In the genomic region with DNA sequence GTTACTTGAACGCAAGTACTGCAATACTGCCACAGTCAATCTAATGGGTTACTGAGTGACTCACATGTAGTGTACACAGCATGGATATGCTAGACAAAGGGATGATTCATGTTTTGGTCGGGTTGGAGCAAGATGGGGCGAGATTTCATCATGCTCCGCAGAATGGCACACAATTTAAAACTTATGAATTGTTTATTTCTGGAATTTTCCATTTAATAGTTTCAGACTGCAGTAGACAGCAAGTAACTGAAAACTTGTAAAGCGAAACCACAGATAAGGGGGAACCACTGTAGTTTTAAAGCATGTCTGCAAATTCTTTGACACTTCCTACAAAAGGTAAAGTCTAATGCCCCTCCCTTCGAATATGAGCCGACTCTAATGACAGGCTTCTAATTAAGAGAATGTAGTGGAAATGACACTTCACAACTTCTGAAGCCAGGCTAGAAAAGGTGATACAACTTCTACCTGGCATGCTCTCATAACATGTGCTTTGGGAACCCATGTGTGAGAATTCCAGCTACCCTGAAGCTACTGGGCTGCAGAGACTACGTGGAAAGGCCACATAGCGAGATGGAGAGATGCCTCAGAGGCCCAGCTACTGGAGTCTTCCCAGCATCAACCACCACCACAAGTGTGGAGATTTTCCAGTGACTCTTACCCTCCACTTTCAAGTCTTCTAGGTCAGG, we compare ENCODE assay signal across 8 cellular contexts. TPM values are rescaled to one million over a fixed set of nuclear protein-coding genes. Genes with fewer than 3 reads are reported as not detected.
DNase-seq lines count a peak whose midpoint lies in the region; ATAC-seq, FAIRE-seq and TF ChIP-seq lines count a peak whose summit lies in the region.

No MANE protein-coding gene starts in this region.

- TF ChIP-seq CTCF in WTC11 (IDR thresholded peaks at IDR 0.05) (no peak), foreskin keratinocyte (conservative IDR thresholded peaks at IDR 0.05) (no peak)

- H3K27ac ChIP-seq in foreskin keratinocyte: peak overlapping the region; percentile 97

- H3K36me3 Mint-ChIP-seq in WTC11: no peaks in the 10 kb centered on the region

- no peak overlapping the region for H3K4me3 Mint-ChIP-seq in WTC11

- ATAC-seq in WTC11: no peak
- ATAC-seq in foreskin keratinocyte: peak; percentile 98

- H3K27me3 Mint-ChIP-seq in WTC11 (ENCODE audit: low read depth): no peaks in the 10 kb centered on the region; the same call in 1 of the 2 replicates

- POLR2A ChIA-PET in WTC11 (lab: Charles Lee): no interaction called here

- H3K27me3 ChIP-seq in foreskin keratinocyte: no peaks in the 10 kb centered on the region

- peak; percentile 48 for DNase-seq in stimulated activated CD4-positive, alpha-beta T cell treated with anti-CD3 and anti-CD28 coated beads, Interleukin-15, amount 100 ng/mL, for 24 hours
- no peak for DNase-seq in stimulated activated CD4-positive, alpha-beta T cell treated with anti-CD3 and anti-CD28 coated beads, Interleukin-2, amount 100 ng/mL, for 48 hours
- no peak for DNase-seq in WTC11 (ENCODE audit: low spot score)
- peak; percentile 83 to 92 for DNase-seq in foreskin keratinocyte
- peak; percentile 61 for DNase-seq in urothelium cell line (ENCODE audit: low spot score)
- no peak for DNase-seq in KG1 (lab: John Stamatoyannopoulos, UW)
- no peak for DNase-seq in hippocampal formation (lab: John Stamatoyannopoulos, UW)
- no peak for DNase-seq in activated gamma-delta T cell (lab: John Stamatoyannopoulos, UW)

- no peak overlapping the region for H3K27ac Mint-ChIP-seq in WTC11

- no peak for FAIRE-seq in urothelium cell line (lab: Jason Lieb, UNC)

- H3K4me1 Mint-ChIP-seq in WTC11: no peaks in the 10 kb centered on the region

- H3K9me3 Mint-ChIP-seq in WTC11: no peaks in the 10 kb centered on the region

- CTCF ChIA-PET in WTC11 (lab: Charles Lee): interaction anchor here (0.6 kb wide), 1 partner anchor 124 kb away, joined by 3 read pairs; no protein-coding TSS in a partner anchor

- H3K4me1 ChIP-seq in foreskin keratinocyte: peaks cover 16% of the 10 kb centered on the region

TF ChIP-seq in WTC11, 78 proteins besides CTCF, POLR2A, EP300 and RAD21:
- TF ChIP-seq GABPB1 (CRISPR knock-in tag; IDR thresholded peaks at IDR 0.05): peak; percentile 100
- TF ChIP-seq, protein P1, sequence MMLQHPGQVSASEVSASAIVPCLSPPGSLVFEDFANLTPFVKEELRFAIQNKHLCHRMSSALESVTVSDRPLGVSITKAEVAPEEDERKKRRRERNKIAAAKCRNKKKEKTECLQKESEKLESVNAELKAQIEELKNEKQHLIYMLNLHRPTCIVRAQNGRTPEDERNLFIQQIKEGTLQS (CRISPR knock-in tag; conservative IDR thresholded peaks at IDR 0.05): no peak

RNA-seq across cellular contexts. Expression of gene TCP11L2, which starts 13.9 kb away (rescaled TPM):
- 11.9 to 12.8 TPM (median 12.3 TPM) in 3 replicates for total RNA-seq in WTC11 (2021)
- total RNA-seq in foreskin keratinocyte: 4.1 and 5.9 TPM in 2 replicates
- 0.39 and 0.57 TPM in 2 replicates for polyA plus RNA-seq in foreskin keratinocyte

RNA-seq across cellular contexts. Expression of gene CKAP4, which starts 40.8 kb away (rescaled TPM):
- total RNA-seq in WTC11 (2021): 67.2 to 69.6 TPM (median 67.8 TPM) in 3 replicates
- 119 and 121 TPM in 2 replicates for total RNA-seq in foreskin keratinocyte
- polyA plus RNA-seq in foreskin keratinocyte: 91.0 and 94.9 TPM in 2 replicates

Comparison
In these comparisons a context has a peak if more than half of its experiments do, and no peak if none do; other contexts are left out.
1. DNase-seq: peak in stimulated activated CD4-positive, alpha-beta T cell treated with anti-CD3 and anti-CD28 coated beads, Interleukin-15, amount 100 ng/mL, for 24 hours (single experiment), foreskin keratinocyte (2 of 2) and urothelium cell line (single experiment); none in stimulated activated CD4-positive, alpha-beta T cell treated with anti-CD3 and anti-CD28 coated beads, Interleukin-2, amount 100 ng/mL, for 48 hours (0 of 2), WTC11 (single experiment), KG1 (single experiment), hippocampal formation (0 of 2) and activated gamma-delta T cell (single experiment).